Comparison of ENCODE assay signal across 8 cellular contexts in the genomic region with DNA sequence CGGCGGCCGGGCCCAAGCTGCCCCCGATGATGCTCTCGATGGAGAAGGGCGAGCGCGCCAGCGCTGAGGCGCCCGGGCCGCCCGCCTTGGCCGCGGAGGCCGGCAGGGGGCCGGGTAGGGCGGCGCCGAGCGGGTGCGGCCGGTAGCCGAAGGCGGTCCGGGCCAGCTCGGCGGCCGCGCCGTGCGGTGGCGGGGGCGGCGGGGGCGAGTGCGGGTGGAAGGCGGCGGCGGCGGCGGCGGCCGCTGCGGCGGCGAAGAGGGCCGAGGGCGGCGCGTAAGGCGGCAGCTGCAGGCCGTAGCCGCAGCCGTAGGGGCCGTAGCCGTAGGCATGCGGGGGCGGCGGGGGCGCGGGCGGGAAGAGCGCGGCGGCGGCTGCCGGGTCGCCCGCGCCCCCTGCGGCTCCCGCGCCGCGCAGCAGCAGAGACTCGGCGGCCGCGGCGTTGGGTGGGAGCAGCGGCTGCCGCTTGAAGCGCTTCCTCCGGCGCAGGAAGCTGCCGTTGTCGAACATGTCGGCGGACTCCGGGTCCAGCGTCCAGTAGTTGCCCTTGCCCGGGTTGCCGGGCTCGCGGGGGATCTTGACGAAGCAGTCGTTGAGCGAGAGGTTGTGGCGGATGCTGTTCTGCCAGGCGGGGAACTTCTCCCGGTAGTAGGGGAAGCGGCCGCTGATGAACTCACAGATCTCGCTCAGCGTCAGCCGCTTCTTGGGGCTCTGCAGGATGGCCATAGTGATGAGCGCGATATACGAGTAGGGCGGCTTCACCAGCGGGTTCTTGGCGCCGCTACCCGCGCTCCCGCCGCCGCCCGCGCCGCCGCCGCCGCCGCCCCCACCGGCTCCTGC. TPM values are rescaled to one million over a fixed set of nuclear protein-coding genes. Genes with fewer than 3 reads are reported as not detected.
DNase-seq lines count a peak whose midpoint lies in the region; ATAC-seq lines count a peak whose summit lies in the region.

No MANE protein-coding gene starts in this region.

- peaks cover 97% of the 10 kb centered on the region for H4K20me1 ChIP-seq in BLaER1

- no peaks in the 10 kb centered on the region for H3K36me3 ChIP-seq in BLaER1

- DNase-seq in NCI-H446 treated with DMSO at 0.1 percent for 48 hours (lab: John Stamatoyannopoulos, UW) (peak; percentile 24), activated gamma-delta T cell treated with Interleukin-2 at 50 U/mL for 16 hours (peak; percentile 39), left cardiac atrium (peak; percentile 38), skeletal muscle cell (ENCODE audit: low read depth) (no peak), NCI-H1930 (lab: John Stamatoyannopoulos, UW) (no peak)

- H3K27me3 ChIP-seq in BLaER1: peaks cover 100% of the 10 kb centered on the region

- H3K4me1 ChIP-seq in BLaER1: peaks cover 29% of the 10 kb centered on the region

- peaks cover 30% of the 10 kb centered on the region for H3K9me3 ChIP-seq in BLaER1

- H3K4me2 ChIP-seq in BLaER1: peak overlapping the region; percentile 94

- no peak overlapping the region for H3K27ac ChIP-seq in BLaER1

- peak overlapping the region; percentile 68 for H3K4me3 ChIP-seq in BLaER1
- H3K4me3 ChIP-seq in skeletal muscle cell (ENCODE audit: low read depth, low read length): peak overlapping the region; percentile 84

- H3K9ac ChIP-seq in BLaER1: no peak overlapping the region; the same call in 1 of the 2 replicates

- intact Hi-C loops in left cardiac atrium (cut with DNase I): loop anchor here in 1 of 2 donors (10.0 kb wide), 1 partner anchor 233 kb away; no protein-coding TSS in a partner anchor

- peak; percentile 27 for ATAC-seq in GM19438 (IDR thresholded peaks at IDR 0.05; ENCODE audit: low read depth, unreplicated experiment)
- peak in 1 of 2 donors; percentile 17 for ATAC-seq in left cardiac atrium
- ATAC-seq in GM18909 (IDR thresholded peaks at IDR 0.05; ENCODE audit: poor library complexity, unreplicated experiment): no peak

RNA-seq across cellular contexts. Expression of a gene that starts 1.1 kb away (rescaled TPM):
- total RNA-seq in left cardiac atrium: under 1 TPM; 0.09 to 0.10 TPM

RNA-seq across cellular contexts. Expression of a gene that starts 50.8 kb away (rescaled TPM):
- 100 to 1,000 TPM; 357 to 364 TPM for total RNA-seq in left cardiac atrium

Comparison
In these comparisons a context has a peak if more than half of its experiments do, and no peak if none do; other contexts are left out.
1. DNase-seq: peak in NCI-H446 treated with DMSO at 0.1 percent for 48 hours (single experiment), activated gamma-delta T cell treated with Interleukin-2 at 50 U/mL for 16 hours (single experiment) and left cardiac atrium (single experiment); none in skeletal muscle cell (single experiment) and NCI-H1930 (0 of 2).